Comparison of ENCODE assay signal across 14 cellular contexts in genomic region chr18:5527603-5528002, GRCh38. TPM values are rescaled to one million over a fixed set of nuclear protein-coding genes. Genes with fewer than 3 reads are reported as not detected.
A peak's percentile ranks its signal among the peaks of the same experiment; 100 is the strongest.
DNase-seq lines count a peak whose midpoint lies in the region; ATAC-seq and TF ChIP-seq lines count a peak whose summit lies in the region.
"Had no signal": no experiment of that assay in that cellular context is flagged by ENCODE, and none has a peak within 500 bp of the region (broad histone marks: within the 10 kb centered on the region; RNA-seq: fewer than 3 reads in every experiment).

No MANE protein-coding gene starts in this region.

- no peaks in the 10 kb centered on the region for H3K9me3 ChIP-seq in breast epithelium

- H3K4me3 ChIP-seq in breast epithelium: no peak overlapping the region
- H3K4me3 ChIP-seq: coronary artery had no signal

- no peaks in the 10 kb centered on the region for H3K27me3 ChIP-seq in breast epithelium

- H3K4me3 Mint-ChIP-seq in MCF 10A (ENCODE audit: unreplicated experiment): no peak overlapping the region

- no peak overlapping the region for H3K27ac Mint-ChIP-seq in MCF 10A (ENCODE audit: low read depth, unreplicated experiment)
- H3K27ac Mint-ChIP-seq: progenitor cell of endocrine pancreas had no signal

- no peaks in the 10 kb centered on the region for H3K36me3 Mint-ChIP-seq in MCF 10A (ENCODE audit: insufficient read depth, unreplicated experiment)

- CTCF ChIA-PET in MCF 10A (lab: Yijun Ruan, JAX): interaction anchor here (0.6 to 1.1 kb wide), 2 partner anchors 19 to 807 kb away, joined by 3 read pairs; no protein-coding TSS in a partner anchor

- DNase-seq in MCF 10A (ENCODE audit: unreplicated experiment) (peak; percentile 45), breast epithelium (ENCODE audit: low spot score in 2 of 2) (no peak), dedifferentiated amniotic fluid mesenchymal stem cell (ENCODE audit: extremely low spot score) (peak; percentile 94), kidney tubule cell (ENCODE audit: low spot score) (peak; percentile 87), NCI-H526 (lab: John Stamatoyannopoulos, UW) (no peak)
- DNase-seq: KG1, NCI-H774, T-helper 9 cell had no signal

- no peak for ATAC-seq in HG03196 (IDR thresholded peaks at IDR 0.05; ENCODE audit: unreplicated experiment)
- no peak for ATAC-seq in HG03521 (IDR thresholded peaks at IDR 0.05; ENCODE audit: unreplicated experiment)
- no peak for ATAC-seq in HG02884 (IDR thresholded peaks at IDR 0.05; ENCODE audit: unreplicated experiment)

- POLR2A ChIA-PET in MCF 10A (lab: Yijun Ruan, JAX): interaction anchor here (1.2 kb wide), 1 partner anchor 11 kb away, joined by 3 read pairs; no protein-coding TSS in a partner anchor

- no TSS peak for BruUV-seq in MCF 10A (replicated peaks; lab: Mats Ljungman, UMichigan)

- intact Hi-C loops in MCF 10A (cut with micrococcal nuclease) (no loop called here), breast epithelium (cut with DNase I; ENCODE audit: low total_unique reads) (no loop called here)

- no peaks in the 10 kb centered on the region for H3K36me3 ChIP-seq in breast epithelium

- TF ChIP-seq POLR2A in breast epithelium (IDR thresholded peaks at IDR 0.05): no peak

- no peaks in the 10 kb centered on the region for H3K4me1 ChIP-seq in breast epithelium

- H3K9me3 Mint-ChIP-seq in MCF 10A (ENCODE audit: unreplicated experiment): no peaks in the 10 kb centered on the region

- H3K27ac ChIP-seq in breast epithelium: peak overlapping the region in 1 of 2 donors; percentile 8
- H3K27ac ChIP-seq: coronary artery had no signal

- peaks cover 7% of the 10 kb centered on the region for H3K4me1 Mint-ChIP-seq in MCF 10A (ENCODE audit: insufficient read depth, unreplicated experiment)

- TF ChIP-seq CTCF in MCF 10A (IDR thresholded peaks at IDR 0.05; ENCODE audit: unreplicated experiment) (no peak), breast epithelium (IDR thresholded peaks at IDR 0.05) (no peak)

- no peaks in the 10 kb centered on the region for H3K27me3 Mint-ChIP-seq in MCF 10A (ENCODE audit: insufficient read depth, unreplicated experiment)
- H3K27me3 Mint-ChIP-seq: progenitor cell of endocrine pancreas had no signal

RNA-seq across cellular contexts. Expression of gene EPB41L3, which starts 16.2 kb away (rescaled TPM):
- total RNA-seq in MCF 10A (2022) (not detected in 2 replicates), breast epithelium (100 to 1,000 TPM in 1 of 3 donors, 10 to 100 TPM in 2; 35.4 to 178 (median 90.5) TPM)
- total RNA-seq: A172 had no signal

Comparison
In these comparisons a context has a peak if more than half of its experiments do, and no peak if none do; other contexts are left out.
1. DNase-seq: peak in MCF 10A (single experiment), dedifferentiated amniotic fluid mesenchymal stem cell (single experiment) and kidney tubule cell (single experiment); none in breast epithelium (0 of 2) and NCI-H526 (0 of 2).
2. RNA of gene EPB41L3, which starts 16.2 kb away (total RNA-seq): 35.4 to 178 TPM in breast epithelium; not detected in MCF 10A; every median in the first group is over 10 times any median in the second.